ENCODE assay signal across 14 cellular contexts in the genomic region with DNA sequence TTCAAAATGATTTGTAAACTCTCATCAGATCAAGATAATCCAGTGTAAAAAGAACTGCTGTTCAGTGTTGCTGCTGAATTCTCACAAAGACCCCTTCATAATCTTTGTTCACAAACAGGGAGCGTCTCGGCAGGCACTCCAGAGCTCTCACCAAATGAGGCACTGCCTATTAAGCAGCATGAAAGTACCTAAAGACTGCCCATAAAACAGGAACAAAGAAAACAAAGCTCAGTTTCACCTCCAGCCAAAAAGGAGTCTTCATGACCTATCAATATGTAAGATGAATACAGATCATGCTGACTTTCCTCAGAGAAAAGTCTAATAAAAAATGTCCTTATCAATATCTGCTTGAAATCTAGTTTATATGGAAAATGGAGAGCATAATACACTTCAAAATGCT. TPM values are rescaled to one million over a fixed set of nuclear protein-coding genes. Genes with fewer than 3 reads are reported as not detected.
DNase-seq lines count a peak whose midpoint lies in the region; ATAC-seq, FAIRE-seq and TF ChIP-seq lines count a peak whose summit lies in the region.
"Had no signal": no experiment of that assay in that cellular context is flagged by ENCODE, and none has a peak within 500 bp of the region (broad histone marks: within the 10 kb centered on the region; RNA-seq: fewer than 3 reads in every experiment).

No MANE protein-coding gene starts in this region.

- ATAC-seq in GM18909 (IDR thresholded peaks at IDR 0.05; ENCODE audit: poor library complexity, unreplicated experiment) (peak; percentile 97), HG03378 (IDR thresholded peaks at IDR 0.05; ENCODE audit: unreplicated experiment) (peak; percentile 99), HG02588 (IDR thresholded peaks at IDR 0.05; ENCODE audit: unreplicated experiment) (no peak)

- DNase-seq in HAP-1 (ENCODE audit: low spot score in 2 of 2), result peak; percentile 27 to 45
- DNase-seq in mesothelial cell of epicardium (ENCODE audit: low spot score in 2 of 2, unreplicated experiment in 2 of 2), result no peak
- DNase-seq in iPS-NIHi7 (ENCODE audit: extremely low spot score), result no peak
- DNase-seq in RCC 7860 (ENCODE audit: low spot score), result no peak
- no peak for DNase-seq in brain microvascular endothelial cell
- DNase-seq: activated CD8-positive, alpha-beta memory T cell treated with anti-CD3 and anti-CD28 coated beads, Interleukin-2, amount 50 U/mL, for 4 hours; hypothalamus; NCI-H1694 treated with DMSO at 0.1 percent for 48 hours; OCI-M1 had no signal

- peaks cover 11% of the 10 kb centered on the region for H3K4me1 Mint-ChIP-seq in mesothelial cell of epicardium

- H3K9me3 Mint-ChIP-seq in mesothelial cell of epicardium, result no peaks in the 10 kb centered on the region
- H3K9me3 Mint-ChIP-seq: T-helper 2 cell treated with Interferon-gamma antibody and Interleukin-4, amounts not matched to agents 5 μg/mL and 100 μg/mL, for 36 hours had no signal

- H3K36me3 ChIP-seq in HAP-1 (replicated peaks) (no peaks in the 10 kb centered on the region), brain microvascular endothelial cell (replicated peaks) (no peaks in the 10 kb centered on the region)

- FAIRE-seq in RCC 7860 (lab: Jason Lieb, UNC), result no peak
- FAIRE-seq: astrocyte had no signal

- peak overlapping the region; percentile 73 for H3K27ac Mint-ChIP-seq in mesothelial cell of epicardium
- H3K27ac Mint-ChIP-seq: T-helper 2 cell treated with Interferon-gamma antibody and Interleukin-4, amounts not matched to agents 5 μg/mL and 100 μg/mL, for 36 hours had no signal

- H3K4me3 Mint-ChIP-seq in mesothelial cell of epicardium, result no peak overlapping the region
- H3K4me3 Mint-ChIP-seq: T-helper 2 cell treated with Interferon-gamma antibody and Interleukin-4, amounts not matched to agents 5 μg/mL and 100 μg/mL, for 36 hours had no signal

- H3K4me3 ChIP-seq in HAP-1, result no peak overlapping the region
- no peak overlapping the region for H3K4me3 ChIP-seq in brain microvascular endothelial cell (ENCODE audit: low read depth, low read length)

- no peak overlapping the region for H3K27ac ChIP-seq in brain microvascular endothelial cell

- peaks cover 23% of the 10 kb centered on the region for H3K36me3 Mint-ChIP-seq in mesothelial cell of epicardium

- no peaks in the 10 kb centered on the region for H3K9me3 ChIP-seq in HAP-1

- TF ChIP-seq CTCF in mesothelial cell of epicardium (IDR thresholded peaks at IDR 0.05; ENCODE audit: unreplicated experiment) (no peak), brain microvascular endothelial cell (IDR thresholded peaks at IDR 0.05; ENCODE audit: low read depth, low read length, missing control alignments) (no peak)

- in situ Hi-C loops in HAP-1 (cut with MboI; ENCODE audit: low sequenced_read_pairs) (no loop called here), brain microvascular endothelial cell (cut with HindIII; ENCODE audit: low pct_ligation_motif_present, low sequenced_read_pairs) (no loop called here)

- peaks cover 6% of the 10 kb centered on the region for H3K4me1 ChIP-seq in HAP-1

- H3K27me3 ChIP-seq in HAP-1 (ENCODE audit: low read depth), result no peaks in the 10 kb centered on the region
- no peaks in the 10 kb centered on the region for H3K27me3 ChIP-seq in brain microvascular endothelial cell (replicated peaks)

- no peaks in the 10 kb centered on the region for H3K27me3 Mint-ChIP-seq in mesothelial cell of epicardium (ENCODE audit: low read depth)

RNA-seq across cellular contexts. Expression of gene GPR63, which starts 41.8 kb away (rescaled TPM):
- total RNA-seq in mesothelial cell of epicardium, result 17.5 to 18.5 TPM (median 17.9 TPM) in 3 replicates

Comparison
In these comparisons a context has a peak if more than half of its experiments do, and no peak if none do; other contexts are left out.
1. DNase-seq: peak in HAP-1 (2 of 2); none in mesothelial cell of epicardium (0 of 2), iPS-NIHi7 (single experiment), RCC 7860 (single experiment) and brain microvascular endothelial cell (single experiment).